Comparison of ENCODE assay signal across 1 cellular context in genomic region chr15:30901889-30902288, GRCh38.
TF ChIP-seq lines count a peak whose summit lies in the region.

No MANE protein-coding gene starts in this region.

TF ChIP-seq in K562, 482 proteins besides CTCF, POLR2A, EP300 and RAD21:
- TF ChIP-seq TAF9B (IDR thresholded peaks at IDR 0.05; ENCODE audit: partially characterized antibody): no peak
- TF ChIP-seq OTX1 (CRISPR knock-in tag; IDR thresholded peaks at IDR 0.05): no peak
- TF ChIP-seq ZBTB40 (IDR thresholded peaks at IDR 0.05): peak; percentile 78
- TF ChIP-seq ZBTB40 (CRISPR knock-in tag; IDR thresholded peaks at IDR 0.05): no peak
TF ChIP-seq in K562: peak in this region for 1.
